Comparison of ENCODE assay signal across 13 cellular contexts in genomic region chr10:61793760-61794713, GRCh38.
A peak's percentile ranks its signal among the peaks of the same experiment; 100 is the strongest.
DNase-seq lines count a peak whose midpoint lies in the region; ATAC-seq and TF ChIP-seq lines count a peak whose summit lies in the region.
"Had no signal": no experiment of that assay in that cellular context is flagged by ENCODE, and none has a peak within 500 bp of the region (broad histone marks: within the 10 kb centered on the region; RNA-seq: fewer than 3 reads in every experiment).

No MANE protein-coding gene starts in this region.

- POLR2A ChIA-PET in AG04449 (lab: Yijun Ruan, JAX): no interaction called here
- POLR2A ChIA-PET in IMR-90 (lab: Charles Lee; ENCODE audit: unreplicated experiment): interaction anchor here (0.7 kb wide), 1 partner anchor 162 kb away, joined by 11 read pairs; no protein-coding TSS in a partner anchor
- POLR2A ChIA-PET in Panc1 (lab: Charles Lee): no interaction called here

- dilution Hi-C loops in IMR-90 (cut with HindIII; ENCODE audit: low sequenced_read_pairs, unreplicated experiment): no loop called here

- no peak overlapping the region for H3K4me3 Mint-ChIP-seq in natural killer cell
- H3K4me3 Mint-ChIP-seq: stimulated activated naive CD8-positive, alpha-beta T cell treated with anti-CD3 and anti-CD28 coated beads, Interleukin-15, amount 100 ng/mL, for 72 hours; T-cell had no signal

- WGBS in IMR-90 (ENCODE audit: extremely low coverage in 2 of 2, insufficient read length in 1 of 2), 2 experiments: 100% methylated on average over 2 of the region's 5 CpGs; no CpG with 5 or more reads in 1 of the 2 experiments
- 39 to 42% methylated on average over 2 to 3 of the region's 5 CpGs for WGBS in gastroesophageal sphincter (ENCODE audit: low coverage in 1 of 2), 2 donors

- H2BK5ac ChIP-seq in IMR-90 (ENCODE audit: low read depth, low read length, poor library complexity, severe bottlenecking): peak overlapping the region; percentile 41

- peak overlapping the region; percentile 65 for H4K91ac ChIP-seq in IMR-90 (ENCODE audit: insufficient read depth, low read depth, low read length)

- H3K23ac ChIP-seq in IMR-90 (ENCODE audit: low read depth, low read length): 0 out of 2 replicates have a peak overlapping the region, but pooled peaks have one; percentile 14

- H3K4me1 Mint-ChIP-seq in natural killer cell: no peaks in the 10 kb centered on the region
- H3K4me1 Mint-ChIP-seq: stimulated activated naive CD8-positive, alpha-beta T cell treated with anti-CD3 and anti-CD28 coated beads, Interleukin-15, amount 100 ng/mL, for 72 hours had no signal

- H2BK15ac ChIP-seq in IMR-90 (ENCODE audit: low read depth, low read length): peak overlapping the region; percentile 28; the same call in 2 of the 3 replicates

- H2AFZ ChIP-seq in IMR-90 (replicated peaks; ENCODE audit: low read length, poor library complexity): no peak overlapping the region

- H3K27ac ChIP-seq in IMR-90 (ENCODE audit: insufficient read depth, low read length): peak overlapping the region; percentile 80
- H3K27ac ChIP-seq in Panc1 (ENCODE audit: low read length): peak overlapping the region; percentile 59; the same call in 1 of the 2 replicates
- H3K27ac ChIP-seq in gastroesophageal sphincter: peak overlapping the region in 3 of 4 donors; percentile 34 to 69 (median 36)
- H3K27ac ChIP-seq: BLaER1 treated with 17β-estradiol and CSF1 and Interleukin-3, amounts not matched to agents 10 nM and 100 nM; breast epithelium had no signal

- DNase-seq in AG04449 (ENCODE audit: low read depth, low spot score) (peak; percentile 44), IMR-90 (peak; percentile 79), Panc1 (ENCODE audit: low read depth, low spot score) (no peak), T-helper 2 cell (no peak), HPDE6-E6E7 (ENCODE audit: extremely low spot score) (no peak), natural killer cell (no peak)
- no peak for DNase-seq in activated naive CD4-positive, alpha-beta T cell treated with Interleukin-2 at 50 U/mL for 16 hours
- DNase-seq: stimulated activated CD4-positive, alpha-beta T cell treated with anti-CD3 and anti-CD28 coated beads, Interleukin-15, amount 100 ng/mL, for 24 hours; stimulated activated naive CD8-positive, alpha-beta T cell treated with anti-CD3 and anti-CD28 coated beads, Interleukin-15, amount 100 ng/mL, for 72 hours; T-cell had no signal

- H3K4me1 ChIP-seq in IMR-90 (ENCODE audit: control insufficient read depth, insufficient read depth, low read length): peaks cover 19% of the 10 kb centered on the region
- 0 out of 2 replicates have a peak, but pooled peaks cover 3% of the 10 kb centered on the region for H3K4me1 ChIP-seq in Panc1 (ENCODE audit: control insufficient read depth, insufficient read depth, low read length)
- peaks cover 5 to 52% (median 13%) of the 10 kb centered on the region in 3 donors for H3K4me1 ChIP-seq in gastroesophageal sphincter
- H3K4me1 ChIP-seq: BLaER1 treated with 17β-estradiol and CSF1 and Interleukin-3, amounts not matched to agents 10 nM and 100 nM; breast epithelium had no signal

- H3K27ac Mint-ChIP-seq in natural killer cell: no peak overlapping the region
- H3K27ac Mint-ChIP-seq: stimulated activated naive CD8-positive, alpha-beta T cell treated with anti-CD3 and anti-CD28 coated beads, Interleukin-15, amount 100 ng/mL, for 72 hours; T-cell had no signal

- H4K5ac ChIP-seq in IMR-90 (ENCODE audit: low read depth, low read length): peak overlapping the region; percentile 91

- peak overlapping the region; percentile 7 to 60; a peak in 1 of 4 replicates for H4K8ac ChIP-seq in IMR-90 (ENCODE audit: low read depth in 2 of 2, low read length in 2 of 2)

- no peaks in the 10 kb centered on the region for H4K20me1 ChIP-seq in IMR-90 (ENCODE audit: insufficient read depth, low read length)
- H4K20me1 ChIP-seq: BLaER1 treated with 17β-estradiol and CSF1 and Interleukin-3, amounts not matched to agents 10 nM and 100 nM had no signal

- in situ Hi-C loops in IMR-90 (cut with MboI; ENCODE audit: low sequenced_read_pairs): no loop called here
- in situ Hi-C loops in Panc1 (cut with HindIII; ENCODE audit: low pct_unique_long_range_greater_than_20kb, low sequenced_read_pairs): no loop called here

- peak overlapping the region; percentile 24 for H3K4me2 ChIP-seq in IMR-90 (ENCODE audit: low read depth, low read length)
- H3K4me2 ChIP-seq: BLaER1 treated with 17β-estradiol and CSF1 and Interleukin-3, amounts not matched to agents 10 nM and 100 nM had no signal

- intact Hi-C loops in IMR-90 (cut with micrococcal nuclease) (loop anchor here (1.0 to 5.0 kb wide), 2 partner anchors 41 to 108 kb away; partner anchors contain the start of gene ARID5B), Panc1 (cut with micrococcal nuclease; ENCODE audit: unreplicated experiment) (no loop called here), natural killer cell (cut with micrococcal nuclease) (no loop called here)

- peak overlapping the region; percentile 39; the same call in 1 of the 2 replicates for H3K14ac ChIP-seq in IMR-90 (replicated peaks; ENCODE audit: low read depth, low read length)

- ATAC-seq in IMR-90 (ENCODE audit: low read depth) (peak; percentile 41), Panc1 (no peak), gastroesophageal sphincter (no peak), natural killer cell (no peak)
- ATAC-seq: stimulated activated naive CD8-positive, alpha-beta T cell treated with anti-CD3 and anti-CD28 coated beads, Interleukin-15, amount 100 ng/mL, for 72 hours; T-cell had no signal

- peak overlapping the region; percentile 22; the same call in 1 of the 2 replicates for H3K56ac ChIP-seq in IMR-90 (ENCODE audit: extremely low read depth, insufficient read depth, low read length)

- no peaks in the 10 kb centered on the region for H3K27me3 ChIP-seq in IMR-90 (ENCODE audit: control insufficient read depth, insufficient read depth, low read length)
- no peaks in the 10 kb centered on the region for H3K27me3 ChIP-seq in Panc1 (ENCODE audit: control insufficient read depth, insufficient read depth, low read length)
- H3K27me3 ChIP-seq in gastroesophageal sphincter: no peaks in the 10 kb centered on the region
- H3K27me3 ChIP-seq: BLaER1 treated with 17β-estradiol and CSF1 and Interleukin-3, amounts not matched to agents 10 nM and 100 nM; breast epithelium had no signal

- peaks cover 0 to 3% of the 10 kb centered on the region in 2 experiments; a peak in 1 of 4 replicates for H3K79me1 ChIP-seq in IMR-90 (ENCODE audit: low read depth in 1 of 2, low read length in 2 of 2)

- peaks cover 0 to 3% of the 10 kb centered on the region in 2 donors for H3K27me3 Mint-ChIP-seq in natural killer cell (ENCODE audit: low read depth in 2 of 2)
- H3K27me3 Mint-ChIP-seq: T-cell had no signal

- peak overlapping the region; percentile 81 for H3K4ac ChIP-seq in IMR-90 (ENCODE audit: low read depth, low read length)

- peak overlapping the region; percentile 72; the same call in 1 of the 2 replicates for H2AK5ac ChIP-seq in IMR-90 (ENCODE audit: low read depth, low read length)

- H3K36me3 Mint-ChIP-seq in natural killer cell: no peaks in the 10 kb centered on the region
- H3K36me3 Mint-ChIP-seq: T-cell had no signal

- peak overlapping the region; percentile 83 for H2BK20ac ChIP-seq in IMR-90 (ENCODE audit: low read depth, low read length)

- no peak for TF ChIP-seq EP300 in gastroesophageal sphincter (IDR thresholded peaks at IDR 0.05)

- H3K9me1 ChIP-seq in IMR-90 (ENCODE audit: insufficient read depth, low read length): peaks cover 18% of the 10 kb centered on the region; the same call in 1 of the 2 replicates

- no peak overlapping the region for H2AK9ac ChIP-seq in IMR-90 (replicated peaks; ENCODE audit: low read depth, low read length, poor library complexity)

- H3K4me3 ChIP-seq in AG04449 (ENCODE audit: low read depth, low read length) (no peak overlapping the region), IMR-90 (ENCODE audit: insufficient read depth, low read depth, low read length) (no peak overlapping the region), Panc1 (ENCODE audit: low read depth in 2 of 2, low read length in 2 of 2) (no peak overlapping the region), gastroesophageal sphincter (no peak overlapping the region)
- H3K4me3 ChIP-seq: BLaER1 treated with 17β-estradiol and CSF1 and Interleukin-3, amounts not matched to agents 10 nM and 100 nM; breast epithelium had no signal

- TF ChIP-seq CTCF in AG04449 (IDR thresholded peaks at IDR 0.05; ENCODE audit: insufficient read depth, low read length, missing control alignments) (no peak), IMR-90 (conservative IDR thresholded peaks at IDR 0.05; ENCODE audit: low read depth, low read length) (no peak), Panc1 (IDR thresholded peaks at IDR 0.05) (no peak), gastroesophageal sphincter (IDR thresholded peaks at IDR 0.05) (no peak), natural killer cell (IDR thresholded peaks at IDR 0.05) (no peak)

- no TSS peak for BruUV-seq in IMR-90 (replicated peaks; lab: Mats Ljungman, UMichigan)
- BruUV-seq in Panc1 (replicated peaks; lab: Mats Ljungman, UMichigan): no TSS peak

- no peak for TF ChIP-seq RAD21 in IMR-90 (IDR thresholded peaks at IDR 0.05; ENCODE audit: low read length)

- peak overlapping the region; percentile 96 for H3K18ac ChIP-seq in IMR-90 (ENCODE audit: low read depth, low read length)

- no peak overlapping the region for H3K9ac ChIP-seq in IMR-90 (ENCODE audit: low read depth, low read length)
- H3K9ac ChIP-seq: BLaER1 treated with 17β-estradiol and CSF1 and Interleukin-3, amounts not matched to agents 10 nM and 100 nM had no signal

- peak overlapping the region; percentile 83 for H2BK120ac ChIP-seq in IMR-90 (ENCODE audit: low read depth, low read length)

- CTCF ChIA-PET in AG04449 (lab: Yijun Ruan, JAX): interaction anchor here (0.6 to 0.9 kb wide), 2 partner anchors 45 to 451 kb away, joined by 3 read pairs; no protein-coding TSS in a partner anchor
- CTCF ChIA-PET in IMR-90 (lab: Yijun Ruan, JAX): no interaction called here
- CTCF ChIA-PET in Panc1 (lab: Charles Lee): no interaction called here

- H3K9me3 ChIP-seq in IMR-90 (ENCODE audit: control insufficient read depth, insufficient read depth, low read length): no peaks in the 10 kb centered on the region
- H3K9me3 ChIP-seq in Panc1 (ENCODE audit: control insufficient read depth, insufficient read depth, low read depth, low read length): no peaks in the 10 kb centered on the region
- H3K9me3 ChIP-seq in gastroesophageal sphincter: no peaks in the 10 kb centered on the region
- H3K9me3 ChIP-seq: BLaER1 treated with 17β-estradiol and CSF1 and Interleukin-3, amounts not matched to agents 10 nM and 100 nM; breast epithelium had no signal

- no peaks in the 10 kb centered on the region for H3K9me3 Mint-ChIP-seq in natural killer cell
- H3K9me3 Mint-ChIP-seq: stimulated activated naive CD8-positive, alpha-beta T cell treated with anti-CD3 and anti-CD28 coated beads, Interleukin-15, amount 100 ng/mL, for 72 hours; T-cell had no signal

- no peak for TF ChIP-seq POLR2A in IMR-90 (IDR thresholded peaks at IDR 0.05; ENCODE audit: low read depth, low read length)
- no peak for TF ChIP-seq POLR2A in gastroesophageal sphincter (IDR thresholded peaks at IDR 0.05)

- H3K36me3 ChIP-seq in IMR-90 (ENCODE audit: control insufficient read depth, insufficient read depth, low read length): no peaks in the 10 kb centered on the region
- H3K36me3 ChIP-seq in Panc1 (ENCODE audit: control insufficient read depth, insufficient read depth, low read length): no peaks in the 10 kb centered on the region
- H3K36me3 ChIP-seq in gastroesophageal sphincter: no peaks in the 10 kb centered on the region
- H3K36me3 ChIP-seq: BLaER1 treated with 17β-estradiol and CSF1 and Interleukin-3, amounts not matched to agents 10 nM and 100 nM; breast epithelium had no signal

Comparison
In these comparisons a context has a peak if more than half of its experiments do, and no peak if none do; other contexts are left out.
1. DNase-seq: peak in AG04449 (single experiment) and IMR-90 (single experiment); none in Panc1 (single experiment), T-helper 2 cell (0 of 5), HPDE6-E6E7 (single experiment), activated naive CD4-positive, alpha-beta T cell treated with Interleukin-2 at 50 U/mL for 16 hours (single experiment) and natural killer cell (single experiment).
2. Peak in every context shown above with its lines, with median percentiles within 50 percentile points of each other: H3K27ac ChIP-seq.